Comparison of ENCODE assay signal across 1 cellular context in the genomic region with DNA sequence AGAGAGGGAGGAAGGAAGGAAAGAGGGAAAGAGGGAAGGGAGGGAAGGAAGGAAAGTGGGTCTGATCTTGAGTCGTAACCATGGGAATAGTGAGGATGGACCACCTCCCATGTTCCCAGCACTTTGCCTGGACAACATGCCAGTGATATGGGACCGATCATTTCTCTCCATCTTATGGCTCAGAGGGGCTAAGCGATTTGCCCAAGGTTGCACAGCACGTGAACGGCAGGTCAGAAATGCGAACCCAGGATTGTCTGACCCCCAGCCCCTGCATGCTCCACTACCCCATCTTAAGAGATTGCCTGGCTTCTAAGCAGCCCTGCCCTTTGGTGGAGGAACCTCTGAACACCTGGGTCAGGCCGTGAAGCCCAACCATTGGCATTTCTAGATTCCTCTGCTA.
A peak's percentile ranks its signal among the peaks of the same experiment; 100 is the strongest.
TF ChIP-seq lines count a peak whose summit lies in the region.

No MANE protein-coding gene starts in this region.

TF ChIP-seq in HEK293, 187 proteins besides CTCF, POLR2A, EP300 and RAD21 (continued from another document):
- no peak for TF ChIP-seq ZNF280D (tag by site-specific recombination; IDR thresholded peaks at IDR 0.05)
- TF ChIP-seq ZNF121 (tag by site-specific recombination; IDR thresholded peaks at IDR 0.05), result no peak
- TF ChIP-seq ZNF514 (tag by site-specific recombination; IDR thresholded peaks at IDR 0.05), result no peak
- no peak for TF ChIP-seq ZNF600 (tag by site-specific recombination; IDR thresholded peaks at IDR 0.05)
- no peak for TF ChIP-seq REST (tag by site-specific recombination; IDR thresholded peaks at IDR 0.05)
- TF ChIP-seq ZNF146 (tag by site-specific recombination; IDR thresholded peaks at IDR 0.05), result no peak
- TF ChIP-seq ZNF449 (tag by site-specific recombination; IDR thresholded peaks at IDR 0.05), result 0 out of 2 replicates have a peak, but pooled peaks have one; percentile 20
- no peak for TF ChIP-seq ZNF266 (tag by site-specific recombination; IDR thresholded peaks at IDR 0.05; ENCODE audit: low read depth)
- TF ChIP-seq MZF1 (tag by site-specific recombination; IDR thresholded peaks at IDR 0.05; ENCODE audit: borderline replicate concordance), result no peak
- no peak for TF ChIP-seq ZNF558 (tag by site-specific recombination; IDR thresholded peaks at IDR 0.05)
- no peak for TF ChIP-seq ZBTB8A (tag by site-specific recombination; IDR thresholded peaks at IDR 0.05)
- TF ChIP-seq ZNF785 (tag by site-specific recombination; IDR thresholded peaks at IDR 0.05), result no peak
- TF ChIP-seq ZNF366 (tag by site-specific recombination; conservative IDR thresholded peaks at IDR 0.05), result peak; percentile 41; the same call in 1 of the 2 replicates
TF ChIP-seq in HEK293: peak in this region for 2.
